Comparison of ENCODE assay signal across 19 cellular contexts in the genomic region with DNA sequence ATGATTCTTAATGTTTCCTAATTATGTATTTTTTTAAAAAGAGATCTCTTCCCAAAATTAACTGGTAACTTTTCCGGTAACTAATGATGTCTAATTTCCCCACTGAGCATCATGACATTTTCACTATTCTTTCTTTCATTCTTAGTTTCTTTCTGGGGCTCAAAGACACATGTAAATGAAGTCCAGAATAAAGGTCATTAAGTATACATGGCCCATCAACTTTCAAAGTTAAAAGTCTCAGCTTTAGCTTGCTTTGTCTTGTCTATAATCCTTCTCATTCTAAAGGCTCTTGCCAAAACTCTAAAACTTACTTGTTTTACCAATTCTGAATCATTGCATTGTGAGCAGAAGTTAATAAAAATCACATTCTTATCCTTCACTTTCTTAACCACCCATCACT. TPM values are rescaled to one million over a fixed set of nuclear protein-coding genes. Genes with fewer than 3 reads are reported as not detected.
A peak's percentile ranks its signal among the peaks of the same experiment; 100 is the strongest.
DNase-seq lines count a peak whose midpoint lies in the region; ATAC-seq and TF ChIP-seq lines count a peak whose summit lies in the region.
"Had no signal": no experiment of that assay in that cellular context is flagged by ENCODE, and none has a peak within 500 bp of the region (broad histone marks: within the 10 kb centered on the region; RNA-seq: fewer than 3 reads in every experiment).

No MANE protein-coding gene starts in this region.

- H3K9me3 Mint-ChIP-seq in activated CD4-positive, alpha-beta T cell treated with anti-CD3 and anti-CD28 coated beads, Interleukin-2, amount 10 ng/mL, durations not matched to agents 24 days and 14 days = peaks cover 5% of the 10 kb centered on the region
- H3K9me3 Mint-ChIP-seq in activated naive CD8-positive, alpha-beta T cell (ENCODE audit: low read depth) = no peaks in the 10 kb centered on the region
- H3K9me3 Mint-ChIP-seq in natural killer cell treated with Interleukin-12 subunit alpha and Interleukin-12 subunit beta and Interleukin-15 and Interleukin-18, amount 100 ng/mL, for 72 hours = no peaks in the 10 kb centered on the region

- no peak overlapping the region for H3K14ac ChIP-seq in trophoblast cell (ENCODE audit: low read length)

- WGBS in trophoblast cell (ENCODE audit: extremely low coverage, insufficient coverage, insufficient read length) = no CpG with 5 or more reads among the region's 1 CpG

- H2BK12ac ChIP-seq in trophoblast cell (ENCODE audit: low read length) = no peak overlapping the region

- H3K4me1 Mint-ChIP-seq in activated CD4-positive, alpha-beta T cell treated with anti-CD3 and anti-CD28 coated beads, Interleukin-2, amount 10 ng/mL, durations not matched to agents 24 days and 14 days = peaks cover 59% of the 10 kb centered on the region
- peaks cover 71% of the 10 kb centered on the region for H3K4me1 Mint-ChIP-seq in activated naive CD8-positive, alpha-beta T cell (ENCODE audit: low read depth)
- peaks cover 41 to 60% of the 10 kb centered on the region in 2 donors for H3K4me1 Mint-ChIP-seq in natural killer cell treated with Interleukin-12 subunit alpha and Interleukin-12 subunit beta and Interleukin-15 and Interleukin-18, amount 100 ng/mL, for 72 hours (ENCODE audit: low read depth in 2 of 2)

- peaks cover 42% of the 10 kb centered on the region for H3K4me1 ChIP-seq in Karpas-422 (ENCODE audit: low read length)
- no peaks in the 10 kb centered on the region for H3K4me1 ChIP-seq in trophoblast cell (ENCODE audit: control insufficient read depth in 1 of 2, insufficient read depth in 2 of 2, low read length in 2 of 2)
- H3K4me1 ChIP-seq: breast epithelium had no signal

- H2BK5ac ChIP-seq in trophoblast cell (ENCODE audit: low read depth, low read length, poor library complexity) = no peak overlapping the region

- no peak overlapping the region for H4K8ac ChIP-seq in trophoblast cell (ENCODE audit: low read depth, low read length)

- H3K23ac ChIP-seq in trophoblast cell (ENCODE audit: low read length) = no peak overlapping the region

- no peak overlapping the region for H4K12ac ChIP-seq in trophoblast cell (ENCODE audit: low read depth, low read length)

- peaks cover 32% of the 10 kb centered on the region for H3K36me3 Mint-ChIP-seq in activated CD4-positive, alpha-beta T cell treated with anti-CD3 and anti-CD28 coated beads, Interleukin-2, amount 10 ng/mL, durations not matched to agents 24 days and 14 days (ENCODE audit: low read depth)
- peaks cover 12% of the 10 kb centered on the region for H3K36me3 Mint-ChIP-seq in activated naive CD8-positive, alpha-beta T cell
- H3K36me3 Mint-ChIP-seq in natural killer cell treated with Interleukin-12 subunit alpha and Interleukin-12 subunit beta and Interleukin-15 and Interleukin-18, amount 100 ng/mL, for 72 hours = peaks cover 4% of the 10 kb centered on the region

- H3K27ac Mint-ChIP-seq in activated CD4-positive, alpha-beta T cell treated with anti-CD3 and anti-CD28 coated beads, Interleukin-2, amount 10 ng/mL, durations not matched to agents 24 days and 14 days = peak overlapping the region; percentile 75
- H3K27ac Mint-ChIP-seq in activated naive CD8-positive, alpha-beta T cell = peak overlapping the region; percentile 93
- H3K27ac Mint-ChIP-seq in natural killer cell treated with Interleukin-12 subunit alpha and Interleukin-12 subunit beta and Interleukin-15 and Interleukin-18, amount 100 ng/mL, for 72 hours = peak overlapping the region; percentile 83 to 87
- H3K27ac Mint-ChIP-seq: B cell had no signal

- no peak for DNase-seq in activated CD4-positive, alpha-beta T cell treated with anti-CD3 and anti-CD28 coated beads, Interleukin-2, amount 10 ng/mL, durations not matched to agents 24 days and 14 days
- no peak for DNase-seq in activated CD4-positive, alpha-beta T cell treated with anti-CD3 and anti-CD28 coated beads, Interleukin-2, amount 50 U/mL, for 48 hours
- DNase-seq in Karpas-422 (no peak), hippocampal formation (lab: John Stamatoyannopoulos, UW) (no peak), trophoblast cell (no peak), coronary artery (ENCODE audit: low spot score) (no peak)
- no peak for DNase-seq in natural killer cell treated with Interleukin-12 subunit alpha and Interleukin-12 subunit beta and Interleukin-15 and Interleukin-18, amount 100 ng/mL, for 72 hours (ENCODE audit: low spot score)
- DNase-seq: H7, kidney glomerular epithelial cell, NCI-H1092, NCI-H2029, NCI-H345, NCI-H82, substantia nigra had no signal

- no peaks in the 10 kb centered on the region for H3K27me3 Mint-ChIP-seq in activated CD4-positive, alpha-beta T cell treated with anti-CD3 and anti-CD28 coated beads, Interleukin-2, amount 10 ng/mL, durations not matched to agents 24 days and 14 days
- no peaks in the 10 kb centered on the region for H3K27me3 Mint-ChIP-seq in activated naive CD8-positive, alpha-beta T cell
- H3K27me3 Mint-ChIP-seq in natural killer cell treated with Interleukin-12 subunit alpha and Interleukin-12 subunit beta and Interleukin-15 and Interleukin-18, amount 100 ng/mL, for 72 hours = no peaks in the 10 kb centered on the region
- H3K27me3 Mint-ChIP-seq: B cell had no signal

- H3K27ac ChIP-seq in Karpas-422 (ENCODE audit: low read length) = peak overlapping the region; percentile 54
- no peak overlapping the region for H3K27ac ChIP-seq in trophoblast cell (ENCODE audit: low read depth, low read length)
- no peak overlapping the region for H3K27ac ChIP-seq in coronary artery
- H3K27ac ChIP-seq: A549, breast epithelium had no signal

- no peak for ATAC-seq in natural killer cell treated with Interleukin-12 subunit alpha and Interleukin-12 subunit beta and Interleukin-15 and Interleukin-18, amount 100 ng/mL, for 72 hours
- ATAC-seq: A549, Right ventricle myocardium inferior had no signal

- no peaks in the 10 kb centered on the region for H3K27me3 ChIP-seq in Karpas-422 (ENCODE audit: low read length)
- no peaks in the 10 kb centered on the region for H3K27me3 ChIP-seq in trophoblast cell (ENCODE audit: insufficient read depth, low read length)
- H3K27me3 ChIP-seq: breast epithelium had no signal

- H2AFZ ChIP-seq in Karpas-422 (ENCODE audit: low read length) = no peak overlapping the region
- H2AFZ ChIP-seq in trophoblast cell (ENCODE audit: insufficient read depth, low read length, poor library complexity) = no peak overlapping the region

- peaks cover 90% of the 10 kb centered on the region for H3K79me2 ChIP-seq in Karpas-422 (ENCODE audit: low read length)
- H3K79me2 ChIP-seq in trophoblast cell (ENCODE audit: control insufficient read depth, insufficient read depth, low read length, poor library complexity) = no peaks in the 10 kb centered on the region

- H3K9ac ChIP-seq in Karpas-422 (ENCODE audit: low read length) (peak overlapping the region; percentile 18), trophoblast cell (ENCODE audit: low read length) (no peak overlapping the region)

- H2BK120ac ChIP-seq in trophoblast cell (ENCODE audit: insufficient read depth, low read length, poor library complexity) = no peak overlapping the region

- no peak for TF ChIP-seq CTCF in coronary artery (IDR thresholded peaks at IDR 0.05)

- H3K4ac ChIP-seq in trophoblast cell (ENCODE audit: low read depth, low read length) = no peak overlapping the region

- peak overlapping the region; percentile 57 for H3K4me3 Mint-ChIP-seq in activated CD4-positive, alpha-beta T cell treated with anti-CD3 and anti-CD28 coated beads, Interleukin-2, amount 10 ng/mL, durations not matched to agents 24 days and 14 days
- H3K4me3 Mint-ChIP-seq in activated naive CD8-positive, alpha-beta T cell = peak overlapping the region; percentile 63
- H3K4me3 Mint-ChIP-seq in natural killer cell treated with Interleukin-12 subunit alpha and Interleukin-12 subunit beta and Interleukin-15 and Interleukin-18, amount 100 ng/mL, for 72 hours = peak overlapping the region; percentile 74
- H3K4me3 Mint-ChIP-seq: B cell had no signal

- H4K20me1 ChIP-seq in Karpas-422 (ENCODE audit: insufficient read depth, low read depth, low read length) = no peaks in the 10 kb centered on the region

- no peak overlapping the region for H3K18ac ChIP-seq in trophoblast cell (ENCODE audit: low read length)

- peak overlapping the region; percentile 20 for H3K4me3 ChIP-seq in Karpas-422 (ENCODE audit: low read length)
- H3K4me3 ChIP-seq in trophoblast cell (ENCODE audit: low read depth, low read length) = no peak overlapping the region
- H3K4me3 ChIP-seq in coronary artery = no peak overlapping the region
- H3K4me3 ChIP-seq: A549, breast epithelium had no signal

- peak overlapping the region; percentile 72 for H3K4me2 ChIP-seq in Karpas-422 (ENCODE audit: low read depth, low read length, poor library complexity, severe bottlenecking)
- H3K4me2 ChIP-seq in trophoblast cell (ENCODE audit: low read length) = no peak overlapping the region
- H3K4me2 ChIP-seq: A549 had no signal

- no peak overlapping the region for H4K91ac ChIP-seq in trophoblast cell (ENCODE audit: low read depth, low read length)

- intact Hi-C loops in activated CD4-positive, alpha-beta T cell treated with anti-CD3 and anti-CD28 coated beads, Interleukin-2, amount 10 ng/mL, durations not matched to agents 24 days and 14 days (cut with micrococcal nuclease) = loop anchor here (1.0 to 2.0 kb wide), 3 partner anchors 7 to 30 kb away; no protein-coding TSS in a partner anchor

- H3K79me1 ChIP-seq in trophoblast cell (ENCODE audit: low read length) = no peaks in the 10 kb centered on the region

- H2AK5ac ChIP-seq in trophoblast cell (ENCODE audit: low read length) = no peak overlapping the region

- no peaks in the 10 kb centered on the region for H3K9me2 ChIP-seq in Karpas-422 (replicated peaks; ENCODE audit: insufficient read depth, low read length)

- H3K9me3 ChIP-seq in Karpas-422 (ENCODE audit: low read length) = no peaks in the 10 kb centered on the region
- no peaks in the 10 kb centered on the region for H3K9me3 ChIP-seq in trophoblast cell (ENCODE audit: insufficient read depth, low read depth, low read length)
- H3K9me3 ChIP-seq: A549, breast epithelium had no signal

- H3K36me3 ChIP-seq in Karpas-422 (ENCODE audit: insufficient read depth, low read length) = no peaks in the 10 kb centered on the region
- H3K36me3 ChIP-seq in trophoblast cell (ENCODE audit: control insufficient read depth in 1 of 2, insufficient read depth in 2 of 2, low read length in 2 of 2) = no peaks in the 10 kb centered on the region
- H3K36me3 ChIP-seq: breast epithelium had no signal

RNA-seq across cellular contexts. Expression of a gene that starts 53.6 kb away (rescaled TPM):
- total RNA-seq in activated CD4-positive, alpha-beta T cell treated with anti-CD3 and anti-CD28 coated beads, Interleukin-2, amount 10 ng/mL, durations not matched to agents 24 days and 14 days = 57.1 and 57.4 TPM in 2 replicates
- total RNA-seq in Karpas-422 (2014; rRNA removed; shearing (Covaris generic); ENCODE audit: low replicate concordance) = 14.4 and 17.6 TPM in 2 replicates
- total RNA-seq in natural killer cell treated with Interleukin-12 subunit alpha and Interleukin-12 subunit beta and Interleukin-15 and Interleukin-18, amount 100 ng/mL, for 72 hours = 10 to 100 TPM; 37.2 to 38.8 TPM
- 12.0 and 12.4 TPM in 2 replicates for polyA plus RNA-seq in trophoblast cell (2013)
